Comparison of ENCODE assay signal across 21 cellular contexts in the genomic region with DNA sequence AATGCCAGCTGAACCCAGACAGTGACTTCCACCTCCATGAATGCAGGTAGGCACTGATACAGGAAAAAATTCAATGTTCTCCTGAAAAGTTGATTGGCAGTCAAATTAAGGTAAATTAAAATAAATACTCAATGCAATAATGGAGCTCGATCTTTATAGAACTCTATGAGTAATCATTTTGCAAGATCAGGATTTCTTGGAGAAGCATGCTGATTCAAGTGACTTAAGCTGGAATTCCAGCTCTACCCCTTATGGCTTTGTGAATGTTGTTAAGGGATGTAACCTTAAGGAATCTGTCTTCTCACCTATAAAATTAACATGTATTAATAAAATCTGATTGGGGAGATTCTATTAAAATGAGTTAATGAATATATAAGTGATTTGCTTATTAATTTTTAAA.
"Had no signal": no experiment of that assay in that cellular context is flagged by ENCODE, and none has a peak within 500 bp of the region (broad histone marks: within the 10 kb centered on the region; RNA-seq: fewer than 3 reads in every experiment).

No MANE protein-coding gene starts in this region.

- H3K27me3 ChIP-seq: heart right ventricle, left lung, pancreas, stomach had no signal

- ATAC-seq: left lung, lower lobe of right lung, natural killer cell, pancreas, sciatic nerve had no signal

- H3K4me3 ChIP-seq: coronary artery, left lung, lower lobe of right lung, pancreas, stomach, thoracic aorta had no signal

- DNase-seq: central memory CD4-positive, alpha-beta T cell; effector CD4-positive, alpha-beta T cell; endodermal cell; foreskin melanocyte; heart right ventricle; hypothalamus; islet precursor cell; left lung; lower lobe of right lung; natural killer cell; pancreas; retina; stimulated activated CD4-positive, alpha-beta T cell treated with anti-CD3 and anti-CD28 coated beads, Interleukin-12 subunit alpha, Interleukin-12 subunit beta, amount 100 ng/mL, for 4 hours; stimulated activated naive CD4-positive, alpha-beta T cell; stomach; substantia nigra; trophoblast cell had no signal

- H3K27ac ChIP-seq: coronary artery, left lung, lower lobe of right lung, pancreas, stomach, thoracic aorta had no signal

- FAIRE-seq: endothelial cell of umbilical vein, pancreas had no signal

- H3K4me1 ChIP-seq: left lung, lower lobe of right lung, pancreas, stomach had no signal

- H3K36me3 ChIP-seq: heart right ventricle, left lung, lower lobe of right lung, pancreas, stomach, thoracic aorta had no signal

- H3K9me3 ChIP-seq: left lung, lower lobe of right lung, pancreas, stomach, thoracic aorta had no signal
